16 cellular contexts compared by ENCODE assay signal in genomic region chr6:72809701-72810379, GRCh38.
DNase-seq lines count a peak whose midpoint lies in the region; ATAC-seq and TF ChIP-seq lines count a peak whose summit lies in the region.
"Had no signal": no experiment of that assay in that cellular context is flagged by ENCODE, and none has a peak within 500 bp of the region (broad histone marks: within the 10 kb centered on the region; RNA-seq: fewer than 3 reads in every experiment).

No MANE protein-coding gene starts in this region.

- H3K9ac ChIP-seq in neuronal stem cell (ENCODE audit: low read depth, low read length, poor library complexity), result no peak overlapping the region

- ATAC-seq in stimulated activated naive CD8-positive, alpha-beta T cell treated with anti-CD3 and anti-CD28 coated beads, Interleukin-15, Interleukin-2, amounts not matched to agents 100 U/mL and 50 U/mL, for 24 hours, result peak; percentile 49
- no peak for ATAC-seq in activated CD4-positive, alpha-beta T cell treated with anti-CD3 and anti-CD28 coated beads for 36 hours
- ATAC-seq in HG03439 (IDR thresholded peaks at IDR 0.05; ENCODE audit: unreplicated experiment), result no peak

- H3K23ac ChIP-seq in neuronal stem cell (ENCODE audit: low read depth, low read length, poor library complexity), result no peak overlapping the region

- H3K27ac Mint-ChIP-seq in HFFc6, result peak overlapping the region; percentile 79
- H3K27ac Mint-ChIP-seq in activated CD4-positive, alpha-beta T cell treated with anti-CD3 and anti-CD28 coated beads for 36 hours, result no peak overlapping the region
- H3K27ac Mint-ChIP-seq: CD4-positive, CD25-positive, alpha-beta regulatory T cell had no signal

- no peak overlapping the region for H2BK15ac ChIP-seq in neuronal stem cell (ENCODE audit: low read length)

- H2BK12ac ChIP-seq in neuronal stem cell (ENCODE audit: low read length), result no peak overlapping the region

- no peak overlapping the region for H3K4ac ChIP-seq in neuronal stem cell (ENCODE audit: low read length)

- no peak overlapping the region for H3K14ac ChIP-seq in neuronal stem cell (ENCODE audit: low read length)

- H3K9me3 ChIP-seq in neuronal stem cell (replicated peaks in 1 of 2; ENCODE audit: control insufficient read depth in 2 of 2, insufficient read depth in 1 of 2, low read depth in 1 of 2, low read length in 2 of 2), result no peaks in the 10 kb centered on the region

- peaks cover 51% of the 10 kb centered on the region for H3K4me1 Mint-ChIP-seq in HFFc6 (ENCODE audit: low read depth)
- no peaks in the 10 kb centered on the region for H3K4me1 Mint-ChIP-seq in activated CD4-positive, alpha-beta T cell treated with anti-CD3 and anti-CD28 coated beads for 36 hours

- H4K8ac ChIP-seq in neuronal stem cell (ENCODE audit: low read depth, low read length), result no peak overlapping the region

- no peaks in the 10 kb centered on the region for H3K27me3 Mint-ChIP-seq in HFFc6 (ENCODE audit: insufficient read depth)
- H3K27me3 Mint-ChIP-seq in activated CD4-positive, alpha-beta T cell treated with anti-CD3 and anti-CD28 coated beads for 36 hours, result no peaks in the 10 kb centered on the region
- H3K27me3 Mint-ChIP-seq: CD4-positive, CD25-positive, alpha-beta regulatory T cell had no signal

- H3K27ac ChIP-seq in neuronal stem cell (replicated peaks; ENCODE audit: low read length), result no peak overlapping the region

- peak; percentile 6 for DNase-seq in GM03348 (ENCODE audit: low spot score)
- no peak for DNase-seq in HFFc6
- DNase-seq in fibroblast of villous mesenchyme (ENCODE audit: low read depth), result peak; percentile 39
- no peak for DNase-seq in stimulated activated naive CD8-positive, alpha-beta T cell treated with anti-CD3 and anti-CD28 coated beads, Interleukin-15, Interleukin-2, amounts not matched to agents 100 U/mL and 50 U/mL, for 24 hours
- DNase-seq in activated CD4-positive, alpha-beta T cell treated with anti-CD3 and anti-CD28 coated beads for 36 hours, result no peak
- DNase-seq in neuronal stem cell (ENCODE audit: low spot score), result no peak
- no peak for DNase-seq in SHP77 treated with DMSO at 0.1 percent for 48 hours (lab: John Stamatoyannopoulos, UW)
- DNase-seq: ACHN; CD4-positive, CD25-positive, alpha-beta regulatory T cell; GOT3; NCI-H187; NCI-H345; NCI-H526 treated with DMSO at 0.1 percent for 48 hours; NK-92 treated with Interleukin-12 subunit alpha and Interleukin-12 subunit beta, amount 100 ng/mL, for 24 hours; SHP77 had no signal

- TF ChIP-seq CTCF in HFFc6 (IDR thresholded peaks at IDR 0.05) (no peak), fibroblast of villous mesenchyme (IDR thresholded peaks at IDR 0.05; ENCODE audit: insufficient read depth, low read depth, low read length) (no peak)

- peaks cover 0 to 4% of the 10 kb centered on the region in 2 donors for H3K4me1 ChIP-seq in neuronal stem cell (ENCODE audit: control insufficient read depth in 2 of 2, insufficient read depth in 1 of 2, low read depth in 1 of 2, low read length in 2 of 2)

- no peaks in the 10 kb centered on the region for H3K27me3 ChIP-seq in neuronal stem cell (ENCODE audit: control insufficient read depth in 3 of 3, insufficient read depth in 3 of 3, low read depth in 1 of 3, low read length in 3 of 3)

- WGBS in neuronal stem cell (ENCODE audit: extremely low coverage in 2 of 2, insufficient read length in 2 of 2, insufficient replicate concordance in 1 of 2), 2 donors, result no CpG with 5 or more reads among the region's 4 CpGs

- no peak overlapping the region for H2BK120ac ChIP-seq in neuronal stem cell (ENCODE audit: low read depth, low read length)

- intact Hi-C loops in activated CD4-positive, alpha-beta T cell treated with anti-CD3 and anti-CD28 coated beads for 36 hours (cut with DNase I, micrococcal nuclease), result no loop called here

- H3K18ac ChIP-seq in neuronal stem cell (ENCODE audit: low read length), result no peak overlapping the region

- H2AK5ac ChIP-seq in neuronal stem cell (ENCODE audit: low read depth, low read length), result no peak overlapping the region

- no peak overlapping the region for H2BK5ac ChIP-seq in neuronal stem cell (ENCODE audit: low read length)

- H3K36me3 Mint-ChIP-seq in HFFc6 (ENCODE audit: low read depth), result peaks cover 6% of the 10 kb centered on the region
- no peaks in the 10 kb centered on the region for H3K36me3 Mint-ChIP-seq in activated CD4-positive, alpha-beta T cell treated with anti-CD3 and anti-CD28 coated beads for 36 hours (ENCODE audit: low read depth)
- H3K36me3 Mint-ChIP-seq: CD4-positive, CD25-positive, alpha-beta regulatory T cell had no signal

- H4K91ac ChIP-seq in neuronal stem cell (ENCODE audit: low read depth, low read length, poor library complexity), result no peak overlapping the region

- no peak overlapping the region; the same call in 1 of the 2 replicates for H3K4me3 Mint-ChIP-seq in HFFc6
- no peak overlapping the region for H3K4me3 Mint-ChIP-seq in activated CD4-positive, alpha-beta T cell treated with anti-CD3 and anti-CD28 coated beads for 36 hours
- H3K4me3 Mint-ChIP-seq: CD4-positive, CD25-positive, alpha-beta regulatory T cell had no signal

- CTCF ChIA-PET in activated CD4-positive, alpha-beta T cell treated with anti-CD3 and anti-CD28 coated beads for 36 hours (lab: Charles Lee), result interaction anchor here (0.6 kb wide), 1 partner anchor 27 kb away, joined by 3 read pairs; no protein-coding TSS in a partner anchor

- no peaks in the 10 kb centered on the region for H3K36me3 ChIP-seq in neuronal stem cell (replicated peaks in 1 of 2; ENCODE audit: control insufficient read depth in 2 of 2, insufficient read depth in 2 of 2, low read length in 2 of 2)

- H3K79me1 ChIP-seq in neuronal stem cell (ENCODE audit: low read depth, low read length), result no peaks in the 10 kb centered on the region

- H3K4me3 ChIP-seq in fibroblast of villous mesenchyme (ENCODE audit: low read depth, low read length), result no peak overlapping the region
- H3K4me3 ChIP-seq in neuronal stem cell (ENCODE audit: low read length in 2 of 2), result no peak overlapping the region

- no peaks in the 10 kb centered on the region for H3K9me3 Mint-ChIP-seq in HFFc6
- H3K9me3 Mint-ChIP-seq in activated CD4-positive, alpha-beta T cell treated with anti-CD3 and anti-CD28 coated beads for 36 hours (ENCODE audit: low read depth), result no peaks in the 10 kb centered on the region

- no peak overlapping the region for H2AFZ ChIP-seq in neuronal stem cell (ENCODE audit: low read length)

- POLR2A ChIA-PET in activated CD4-positive, alpha-beta T cell treated with anti-CD3 and anti-CD28 coated beads for 36 hours (lab: Charles Lee), result no interaction called here

- H3K4me2 ChIP-seq in neuronal stem cell (ENCODE audit: insufficient read depth, low read length, poor library complexity, severe bottlenecking), result no peak overlapping the region

Comparison
In these comparisons a context has a peak if more than half of its experiments do, and no peak if none do; other contexts are left out.
1. DNase-seq: peak in GM03348 (single experiment) and fibroblast of villous mesenchyme (single experiment); none in HFFc6 (single experiment), stimulated activated naive CD8-positive, alpha-beta T cell treated with anti-CD3 and anti-CD28 coated beads, Interleukin-15, Interleukin-2, amounts not matched to agents 100 U/mL and 50 U/mL, for 24 hours (single experiment), activated CD4-positive, alpha-beta T cell treated with anti-CD3 and anti-CD28 coated beads for 36 hours (single experiment), neuronal stem cell (single experiment) and SHP77 treated with DMSO at 0.1 percent for 48 hours (single experiment).